ENCODE assay signal across 8 cellular contexts in the genomic region with DNA sequence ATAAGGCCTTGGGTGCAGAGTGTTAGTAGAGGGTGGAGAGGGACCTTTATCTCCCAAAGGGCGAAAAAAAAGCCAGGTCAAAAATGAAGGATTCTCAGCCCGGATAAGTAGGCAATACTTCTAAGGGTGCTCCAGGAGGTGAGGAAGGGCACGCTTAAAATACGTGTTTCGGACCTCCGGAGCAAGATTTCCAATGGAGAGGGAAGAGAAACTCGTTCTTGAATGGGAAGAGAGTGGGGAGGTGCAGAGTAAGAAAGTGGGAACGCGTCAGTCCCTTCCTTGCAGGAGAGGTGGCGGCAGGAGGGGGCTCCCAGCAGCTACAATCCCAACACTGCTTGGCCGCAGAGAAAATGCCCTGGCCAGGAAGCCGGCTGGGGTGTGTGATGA. TPM values are rescaled to one million over a fixed set of nuclear protein-coding genes. Genes with fewer than 3 reads are reported as not detected.
DNase-seq lines count a peak whose midpoint lies in the region; ATAC-seq and TF ChIP-seq lines count a peak whose summit lies in the region.

No MANE protein-coding gene starts in this region.

- peaks cover 56% of the 10 kb centered on the region for H3K79me2 ChIP-seq in Loucy (ENCODE audit: insufficient read depth, low read length)

- peaks cover 0 to 39% (median 0%) of the 10 kb centered on the region in 3 donors for H3K36me3 Mint-ChIP-seq in naive thymus-derived CD8-positive, alpha-beta T cell

- H2AFZ ChIP-seq in Loucy (ENCODE audit: low read length) = no peak overlapping the region

- no peak for ATAC-seq in naive thymus-derived CD8-positive, alpha-beta T cell
- ATAC-seq in HG02763 (IDR thresholded peaks at IDR 0.05; ENCODE audit: unreplicated experiment) (no peak), HG03025 (IDR thresholded peaks at IDR 0.05; ENCODE audit: low FRiP score, unreplicated experiment) (no peak)

- peak overlapping the region; percentile 78 to 95 (median 90) for H3K27ac Mint-ChIP-seq in naive thymus-derived CD8-positive, alpha-beta T cell

- no peaks in the 10 kb centered on the region for H3K9me2 ChIP-seq in Loucy (replicated peaks; ENCODE audit: low read depth, low read length)

- no peak for TF ChIP-seq CTCF in Loucy (conservative IDR thresholded peaks at IDR 0.05; ENCODE audit: low read length)

- H3K4me2 ChIP-seq in Loucy (ENCODE audit: low read depth, low read length, poor library complexity, severe bottlenecking) = peak overlapping the region; percentile 94

- no peaks in the 10 kb centered on the region for H3F3A ChIP-seq in Loucy (ENCODE audit: low read depth)

- peak overlapping the region; percentile 89 for H3K9ac ChIP-seq in Loucy (ENCODE audit: low read depth, low read length, poor library complexity, severe bottlenecking)

- H3K4me3 Mint-ChIP-seq in naive thymus-derived CD8-positive, alpha-beta T cell = peak overlapping the region; percentile 81 to 94 (median 90)

- H3K36me3 ChIP-seq in Loucy (ENCODE audit: insufficient read depth, low read length) = peaks cover 15% of the 10 kb centered on the region; the same call in 1 of the 2 replicates

- DNase-seq in ELR (ENCODE audit: low read depth) (peak; percentile 41), dermis blood vessel endothelial cell (peak; percentile 34), EL (no peak), NCI-H2227 treated with DMSO at 0.1 percent for 48 hours (lab: John Stamatoyannopoulos, UW) (no peak)
- no peak for DNase-seq in naive thymus-derived CD8-positive, alpha-beta T cell

- H3K4me3 ChIP-seq in Loucy (ENCODE audit: low read length, poor library complexity, severe bottlenecking) = peak overlapping the region; percentile 94

- no peaks in the 10 kb centered on the region for H3K9me3 Mint-ChIP-seq in naive thymus-derived CD8-positive, alpha-beta T cell

- POLR2A ChIA-PET in naive thymus-derived CD8-positive, alpha-beta T cell (lab: Charles Lee) = interaction anchor here (1.4 to 1.9 kb wide), 3 partner anchors 50 to 114 kb away, joined by 4 to 7 read pairs (median 5); partner anchors contain the start of genes ATPAF1, MKNK1 and MOB3C

- H3K27me3 ChIP-seq in Loucy (ENCODE audit: insufficient read depth, low read length, poor library complexity, severe bottlenecking) = no peaks in the 10 kb centered on the region

- peaks cover 55% of the 10 kb centered on the region for H3K4me1 ChIP-seq in Loucy (ENCODE audit: insufficient read depth, low read length, poor library complexity, severe bottlenecking)

- peaks cover 41% of the 10 kb centered on the region for H4K20me1 ChIP-seq in Loucy (ENCODE audit: insufficient read depth, low read length, poor library complexity, severe bottlenecking)

- no peaks in the 10 kb centered on the region for H3K27me3 Mint-ChIP-seq in naive thymus-derived CD8-positive, alpha-beta T cell

- peaks cover 31 to 47% (median 44%) of the 10 kb centered on the region in 4 donors for H3K4me1 Mint-ChIP-seq in naive thymus-derived CD8-positive, alpha-beta T cell

- H3K9me3 ChIP-seq in Loucy (ENCODE audit: insufficient read depth, low read depth, low read length) = no peaks in the 10 kb centered on the region

RNA-seq across cellular contexts. Expression of gene EFCAB14, which starts 0.6 kb away (rescaled TPM):
- total RNA-seq in dermis blood vessel endothelial cell = 90.7 and 155 TPM in 2 replicates
- total RNA-seq in naive thymus-derived CD8-positive, alpha-beta T cell = 10 to 100 TPM; 75.9 to 81.2 TPM
- 10 to 100 TPM; 88.7 to 99.5 (median 94.6) TPM for polyA plus RNA-seq in naive thymus-derived CD8-positive, alpha-beta T cell

RNA-seq across cellular contexts. Expression of gene TEX38, which starts 46.7 kb away (rescaled TPM):
- total RNA-seq in dermis blood vessel endothelial cell = 0.34 TPM in 1 of 2 replicates, not detected in the other
- total RNA-seq in naive thymus-derived CD8-positive, alpha-beta T cell = not detected
- polyA plus RNA-seq in naive thymus-derived CD8-positive, alpha-beta T cell = not detected

RNA-seq across cellular contexts. Expression of gene ATPAF1, which starts 50.2 kb away (rescaled TPM):
- 36.2 and 42.3 TPM in 2 replicates for total RNA-seq in dermis blood vessel endothelial cell
- 10 to 100 TPM; 27.8 to 33.9 TPM for total RNA-seq in naive thymus-derived CD8-positive, alpha-beta T cell
- 10 to 100 TPM; 66.4 to 68.0 (median 66.7) TPM for polyA plus RNA-seq in naive thymus-derived CD8-positive, alpha-beta T cell

Comparison
In these comparisons a context has a peak if more than half of its experiments do, and no peak if none do; other contexts are left out.
1. DNase-seq: peak in ELR (single experiment) and dermis blood vessel endothelial cell (single experiment); none in naive thymus-derived CD8-positive, alpha-beta T cell (0 of 10), EL (single experiment) and NCI-H2227 treated with DMSO at 0.1 percent for 48 hours (single experiment).